ENCODE assay signal across 20 cellular contexts in genomic region chr9:87062706-87063105, GRCh38.
"Had no signal": no experiment of that assay in that cellular context is flagged by ENCODE, and none has a peak within 500 bp of the region (broad histone marks: within the 10 kb centered on the region; RNA-seq: fewer than 3 reads in every experiment).

No MANE protein-coding gene starts in this region.

- H3K4me2 ChIP-seq: neural progenitor cell had no signal

- H3K27ac ChIP-seq: dorsolateral prefrontal cortex, gastrocnemius medialis, neural progenitor cell, WERI-Rb-1 had no signal

- H3K4me3 ChIP-seq: dorsolateral prefrontal cortex, gastrocnemius medialis, heart left ventricle, mucosa of descending colon, neural progenitor cell had no signal

- H3K9me3 ChIP-seq: gastrocnemius medialis, heart left ventricle, mucosa of descending colon had no signal

- H3K27me3 ChIP-seq: gastrocnemius medialis, neural progenitor cell had no signal

- H3K9ac ChIP-seq: neural progenitor cell had no signal

- ATAC-seq: effector memory CD8-positive, alpha-beta T cell; esophagus mucosa; mucosa of descending colon; naive thymus-derived CD4-positive, alpha-beta T cell; T-cell had no signal

- DNase-seq: activated CD4-positive, alpha-beta T cell treated with anti-CD3 and anti-CD28 coated beads for 1 hour; activated CD4-positive, alpha-beta T cell treated with anti-CD3 and anti-CD28 coated beads, Interleukin-2, amount 50 U/mL, for 1 hour; activated gamma-delta T cell treated with Interleukin-2 at 50 U/mL for 16 hours; activated T-cell treated with anti-CD3 and anti-CD28 coated beads, Interleukin-2, amount 50 U/mL, for 1 hour; dorsolateral prefrontal cortex; effector memory CD8-positive, alpha-beta T cell; islet precursor cell; left cardiac atrium; mesendoderm; mucosa of descending colon; naive thymus-derived CD4-positive, alpha-beta T cell; stimulated activated CD4-positive, alpha-beta T cell treated with anti-CD3 and anti-CD28 coated beads, Interleukin-1b, Interleukin-23, amount 100 ng/mL, for 48 hours; substantia nigra; T-cell; trophoblast cell; WERI-Rb-1 had no signal

- H3K4me1 ChIP-seq: neural progenitor cell had no signal

- H2AFZ ChIP-seq: neural progenitor cell had no signal

- H3K36me3 ChIP-seq: gastrocnemius medialis, heart left ventricle, neural progenitor cell, WERI-Rb-1 had no signal
